8 cellular contexts compared by ENCODE assay signal in genomic region chr11:65780770-65781151, GRCh38. TPM values are rescaled to one million over a fixed set of nuclear protein-coding genes. Genes with fewer than 3 reads are reported as not detected.
A peak's percentile ranks its signal among the peaks of the same experiment; 100 is the strongest.
DNase-seq lines count a peak whose midpoint lies in the region; ATAC-seq and TF ChIP-seq lines count a peak whose summit lies in the region.

A gene with protein sequence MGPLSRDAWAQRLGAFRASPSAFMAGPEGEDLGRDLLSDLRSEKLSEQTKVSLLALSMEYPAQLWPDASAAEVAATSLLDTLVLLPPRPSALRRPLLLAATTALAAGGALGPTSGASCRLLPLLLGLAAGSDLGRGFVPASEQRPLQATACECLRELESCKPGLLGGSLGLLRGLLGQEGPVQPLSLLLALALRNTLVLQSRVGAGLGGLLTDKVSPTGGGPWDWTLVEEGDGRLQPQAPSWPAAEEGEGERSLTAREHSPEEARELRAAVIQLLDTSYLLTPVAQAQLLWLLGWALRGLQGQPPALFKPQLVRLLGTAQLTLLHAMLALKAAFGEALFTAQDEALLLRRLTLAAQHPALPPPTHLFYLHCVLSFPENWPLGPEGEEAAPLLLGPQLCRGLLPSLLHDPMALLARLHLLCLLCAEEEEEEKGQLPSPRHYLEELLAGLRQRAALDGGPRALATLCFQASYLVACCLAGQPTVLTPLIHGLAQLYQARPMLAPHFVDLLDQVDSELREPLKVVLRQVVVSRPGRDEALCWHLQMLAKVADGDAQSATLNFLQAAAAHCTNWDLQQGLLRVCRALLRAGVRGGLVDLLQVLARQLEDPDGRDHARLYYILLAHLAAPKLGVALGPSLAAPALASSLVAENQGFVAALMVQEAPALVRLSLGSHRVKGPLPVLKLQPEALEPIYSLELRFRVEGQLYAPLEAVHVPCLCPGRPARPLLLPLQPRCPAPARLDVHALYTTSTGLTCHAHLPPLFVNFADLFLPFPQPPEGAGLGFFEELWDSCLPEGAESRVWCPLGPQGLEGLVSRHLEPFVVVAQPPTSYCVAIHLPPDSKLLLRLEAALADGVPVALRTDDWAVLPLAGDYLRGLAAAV (minus strand): TSS chr11:65780976. CDS start chr11:65780591, 385 bp downstream.

- peak within 1 kb of the TSS; percentile 97 for H4K8ac ChIP-seq in trophoblast cell (ENCODE audit: low read depth, low read length)

- H2AK5ac ChIP-seq in trophoblast cell (ENCODE audit: low read length), result peak within 1 kb of the TSS; percentile 96

- peak within 1 kb of the TSS; percentile 98 for H2BK5ac ChIP-seq in trophoblast cell (ENCODE audit: low read depth, low read length, poor library complexity)

- H4K12ac ChIP-seq in trophoblast cell (ENCODE audit: low read depth, low read length), result peak within 1 kb of the TSS; percentile 89

- peak within 1 kb of the TSS; percentile 87 for H3K4me3 Mint-ChIP-seq in type B pancreatic cell

- H3K36me3 Mint-ChIP-seq in type B pancreatic cell, result no peaks in the 10 kb centered on the region

- peaks cover 61% of the 10 kb centered on the region for H3K79me1 ChIP-seq in trophoblast cell (ENCODE audit: low read length)

- peak within 1 kb of the TSS; percentile 99 for H3K18ac ChIP-seq in trophoblast cell (ENCODE audit: low read length)

- peaks cover 27 to 48% (median 35%) of the 10 kb centered on the region in 11 experiments; a peak in 20 of 22 replicates for H4K20me1 ChIP-seq in BLaER1 treated with 17β-estradiol and CSF1 and Interleukin-3, amounts not matched to agents 10 nM and 100 nM

- WGBS in trophoblast cell (ENCODE audit: extremely low coverage, insufficient coverage, insufficient read length), result no CpG with 5 or more reads among the region's 59 CpGs

- H3K23ac ChIP-seq in trophoblast cell (ENCODE audit: low read length), result no peak within 1 kb of the TSS

- H3K4me1 Mint-ChIP-seq in type B pancreatic cell (ENCODE audit: unreplicated experiment), result peaks cover 4% of the 10 kb centered on the region

- H3K4me2 ChIP-seq in BLaER1 treated with 17β-estradiol and CSF1 and Interleukin-3, amounts not matched to agents 10 nM and 100 nM, result peak within 1 kb of the TSS; percentile 94 to 100 (median 99)
- H3K4me2 ChIP-seq in trophoblast cell (ENCODE audit: low read length), result peak within 1 kb of the TSS; percentile 93

- H3K27ac Mint-ChIP-seq in type B pancreatic cell, result peak within 1 kb of the TSS; percentile 85

- peaks cover 28% of the 10 kb centered on the region for H3K27me3 Mint-ChIP-seq in type B pancreatic cell

- peak within 1 kb of the TSS; percentile 93 for H2AFZ ChIP-seq in trophoblast cell (ENCODE audit: insufficient read depth, low read length, poor library complexity)

- H3K79me2 ChIP-seq in trophoblast cell (ENCODE audit: control insufficient read depth, insufficient read depth, low read length, poor library complexity), result peaks cover 27% of the 10 kb centered on the region

- ATAC-seq in GM19025 (IDR thresholded peaks at IDR 0.05; ENCODE audit: low read depth, unreplicated experiment) (peak; percentile 60), HG03439 (IDR thresholded peaks at IDR 0.05; ENCODE audit: unreplicated experiment) (peak; percentile 54)

- no peak for TF ChIP-seq CTCF in type B pancreatic cell (conservative IDR thresholded peaks at IDR 0.05)

- peak within 1 kb of the TSS; percentile 94 to 100 (median 99) for H3K27ac ChIP-seq in BLaER1 treated with 17β-estradiol and CSF1 and Interleukin-3, amounts not matched to agents 10 nM and 100 nM
- peak within 1 kb of the TSS; percentile 57 for H3K27ac ChIP-seq in SK-N-MC
- H3K27ac ChIP-seq in trophoblast cell (ENCODE audit: low read depth, low read length), result peak within 1 kb of the TSS; percentile 96

- H3K27me3 ChIP-seq in BLaER1 treated with 17β-estradiol and CSF1 and Interleukin-3, amounts not matched to agents 10 nM and 100 nM, result peaks cover 44 to 47% (median 46%) of the 10 kb centered on the region in 11 experiments
- no peaks in the 10 kb centered on the region for H3K27me3 ChIP-seq in trophoblast cell (ENCODE audit: insufficient read depth, low read length)

- H2BK12ac ChIP-seq in trophoblast cell (ENCODE audit: low read length), result peak within 1 kb of the TSS; percentile 92

- H3K4ac ChIP-seq in trophoblast cell (ENCODE audit: low read depth, low read length), result peak within 1 kb of the TSS; percentile 100

- peaks cover 26 to 35% (median 32%) of the 10 kb centered on the region in 11 experiments for H3K36me3 ChIP-seq in BLaER1 treated with 17β-estradiol and CSF1 and Interleukin-3, amounts not matched to agents 10 nM and 100 nM
- H3K36me3 ChIP-seq in SK-N-MC (ENCODE audit: insufficient read depth, low read length), result peaks cover 27% of the 10 kb centered on the region; the same call in 1 of the 2 replicates
- peaks cover 22% of the 10 kb centered on the region in 2 experiments for H3K36me3 ChIP-seq in trophoblast cell (ENCODE audit: control insufficient read depth in 1 of 2, insufficient read depth in 2 of 2, low read length in 2 of 2)

- no peaks in the 10 kb centered on the region for H3K9me3 Mint-ChIP-seq in type B pancreatic cell

- peak within 1 kb of the TSS; percentile 100 for H3K14ac ChIP-seq in trophoblast cell (ENCODE audit: low read length)

- peak within 1 kb of the TSS; percentile 93 to 100 (median 99) for H3K9ac ChIP-seq in BLaER1 treated with 17β-estradiol and CSF1 and Interleukin-3, amounts not matched to agents 10 nM and 100 nM
- H3K9ac ChIP-seq in SK-N-MC (ENCODE audit: insufficient read length) (peak within 1 kb of the TSS; percentile 94), trophoblast cell (ENCODE audit: low read length) (peak within 1 kb of the TSS; percentile 91)

- intact Hi-C loops in cardiac septum (cut with DNase I), result no loop called here

- H3K4me1 ChIP-seq in BLaER1 treated with 17β-estradiol and CSF1 and Interleukin-3, amounts not matched to agents 10 nM and 100 nM, result peaks cover 39 to 53% (median 51%) of the 10 kb centered on the region in 10 experiments
- H3K4me1 ChIP-seq in trophoblast cell (ENCODE audit: control insufficient read depth in 1 of 2, insufficient read depth in 2 of 2, low read length in 2 of 2), result peaks cover 39 to 45% of the 10 kb centered on the region in 2 experiments

- H4K91ac ChIP-seq in trophoblast cell (ENCODE audit: low read depth, low read length), result peak within 1 kb of the TSS; percentile 100

- no peaks in the 10 kb centered on the region for H3K9me3 ChIP-seq in BLaER1 treated with 17β-estradiol and CSF1 and Interleukin-3, amounts not matched to agents 10 nM and 100 nM (replicated peaks in 1 of 11)
- H3K9me3 ChIP-seq in SK-N-MC (ENCODE audit: low read depth, low read length) (no peaks in the 10 kb centered on the region), trophoblast cell (ENCODE audit: insufficient read depth, low read depth, low read length) (peaks cover 2% of the 10 kb centered on the region)

- H2BK120ac ChIP-seq in trophoblast cell (ENCODE audit: insufficient read depth, low read length, poor library complexity), result peak within 1 kb of the TSS; percentile 97

- H3K4me3 ChIP-seq in BLaER1 treated with 17β-estradiol and CSF1 and Interleukin-3, amounts not matched to agents 10 nM and 100 nM, result peak within 1 kb of the TSS; percentile 80 to 98 (median 94)
- peak within 1 kb of the TSS; percentile 90 for H3K4me3 ChIP-seq in SK-N-MC
- peak within 1 kb of the TSS; percentile 82 for H3K4me3 ChIP-seq in trophoblast cell (ENCODE audit: low read depth, low read length)

- DNase-seq in SK-N-MC (ENCODE audit: low read depth, low spot score) (no peak), cardiac septum (ENCODE audit: low spot score) (peak; percentile 91), trophoblast cell (peak; percentile 80 to 86), type B pancreatic cell (ENCODE audit: extremely low spot score, unreplicated experiment) (no peak)
- peak; percentile 30 for DNase-seq in activated naive CD8-positive, alpha-beta T cell treated with anti-CD3 and anti-CD28 coated beads, Interleukin-2, amount 50 U/mL, for 16 hours (ENCODE audit: low read depth, low spot score)

RNA-seq across cellular contexts. Expression of the gene that starts here (rescaled TPM):
- total RNA-seq in cardiac septum (8.7 TPM), type B pancreatic cell (ENCODE audit: low replicate concordance) (16.6 and 38.9 TPM in 2 replicates)
- polyA plus RNA-seq in trophoblast cell (2013), result 13.5 and 14.6 TPM in 2 replicates

Comparison
In these comparisons a context has a peak if more than half of its experiments do, and no peak if none do; other contexts are left out.
1. DNase-seq: peak in activated naive CD8-positive, alpha-beta T cell treated with anti-CD3 and anti-CD28 coated beads, Interleukin-2, amount 50 U/mL, for 16 hours (single experiment), cardiac septum (single experiment) and trophoblast cell (2 of 2); none in SK-N-MC (single experiment) and type B pancreatic cell (single experiment).
2. Peak in every context shown above with its lines, with median percentiles within 50 percentile points of each other: H3K27ac ChIP-seq, H3K4me3 ChIP-seq and H3K9ac ChIP-seq.